Comparison of ENCODE assay signal across 9 cellular contexts in genomic region chr9:136707011-136707410, GRCh38. TPM values are rescaled to one million over a fixed set of nuclear protein-coding genes. Genes with fewer than 3 reads are reported as not detected.
"Had no signal": no experiment of that assay in that cellular context is flagged by ENCODE, and none has a peak within 500 bp of the region (broad histone marks: within the 10 kb centered on the region; RNA-seq: fewer than 3 reads in every experiment).

No MANE protein-coding gene starts in this region.

- H3K9ac ChIP-seq: KMS-11 had no signal

- FAIRE-seq: H1, H54, HTR-8/SVneo had no signal

- H3K27ac ChIP-seq: KMS-11 had no signal

- H3K4me2 ChIP-seq: GM23338, KMS-11 had no signal

- H3K4me3 ChIP-seq: GM23338 had no signal

- DNase-seq: H9, HCEC 1CT, KBM-7 had no signal

RNA-seq across cellular contexts. Expression of gene DIPK1B, which starts 5.4 kb away (rescaled TPM):
- total RNA-seq: HT-29 had no signal

RNA-seq across cellular contexts. Expression of gene LCN10, which starts 35.7 kb away (rescaled TPM):
- total RNA-seq: HT-29 had no signal

RNA-seq across cellular contexts. Expression of gene LCN6, which starts 41.3 kb away (rescaled TPM):
- total RNA-seq: GM23338, H1, H9, HT-29 had no signal
